ENCODE assay signal across 15 cellular contexts in the genomic region with DNA sequence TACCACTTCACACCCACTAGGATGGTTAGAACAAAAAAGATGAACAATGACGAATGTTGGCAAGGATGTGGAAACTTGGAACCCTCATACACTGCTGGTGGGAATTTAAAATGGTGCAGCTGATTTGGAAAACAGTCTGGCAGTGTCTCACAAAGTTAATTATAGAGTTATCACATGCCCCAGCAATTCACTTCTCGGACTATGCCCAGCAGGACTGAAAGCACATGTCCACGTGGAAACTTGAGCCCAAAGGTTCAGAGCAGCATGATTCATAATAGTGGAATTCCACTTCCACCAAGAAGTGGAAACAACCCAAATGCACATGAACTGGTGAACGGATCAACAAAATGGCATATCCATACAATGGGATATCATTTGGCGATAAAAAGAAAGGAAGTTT.
DNase-seq lines count a peak whose midpoint lies in the region; ATAC-seq, FAIRE-seq and TF ChIP-seq lines count a peak whose summit lies in the region.
"Had no signal": no experiment of that assay in that cellular context is flagged by ENCODE, and none has a peak within 500 bp of the region (broad histone marks: within the 10 kb centered on the region; RNA-seq: fewer than 3 reads in every experiment).

No MANE protein-coding gene starts in this region.

- H2AFZ ChIP-seq in hepatocyte, result no peak overlapping the region

- TF ChIP-seq CTCF in A549 (IDR thresholded peaks at IDR 0.05) (no peak), bronchial epithelial cell (IDR thresholded peaks at IDR 0.05; ENCODE audit: insufficient read depth, low read length, severe bottlenecking) (no peak), hepatocyte (IDR thresholded peaks at IDR 0.05; ENCODE audit: poor library complexity) (no peak)

- no peak for TF ChIP-seq POLR2A in A549 (IDR thresholded peaks at IDR 0.05; ENCODE audit: low read length)

- DNase-seq in A549 (ENCODE audit: low read depth in 1 of 2, low spot score in 1 of 2), result peak in 1 of 2 experiments; percentile 7
- peak; percentile 3 for DNase-seq in HK-2 (ENCODE audit: unreplicated experiment)
- DNase-seq in bronchial epithelial cell (ENCODE audit: low read depth), result peak; percentile 8
- peak; percentile 64 for DNase-seq in hepatocyte (ENCODE audit: low spot score)
- no peak for DNase-seq in HAP-1 (ENCODE audit: low spot score in 2 of 2)
- no peak for DNase-seq in NCI-H2107 treated with DMSO at 0.1 percent for 48 hours (lab: John Stamatoyannopoulos, UW; ENCODE audit: unreplicated experiment)
- DNase-seq in T-helper 17 cell, result no peak
- DNase-seq: activated CD4-positive, alpha-beta T cell treated with anti-CD3 and anti-CD28 coated beads, Interleukin-2, amount 50 U/mL, for 48 hours; NCI-H2107; OCI-M1 had no signal

- ATAC-seq in A549 (no peak), T-helper 17 cell (no peak), GM18907 (IDR thresholded peaks at IDR 0.05; ENCODE audit: unreplicated experiment) (no peak)
- ATAC-seq: foreskin keratinocyte; stimulated activated effector memory CD8-positive, alpha-beta T cell treated with anti-CD3 and anti-CD28 coated beads, Interleukin-12 subunit alpha, Interleukin-12 subunit beta, amount 100 ng/mL, for 72 hours had no signal

- peaks cover 2% of the 10 kb centered on the region for H3K36me3 Mint-ChIP-seq in T-helper 17 cell (ENCODE audit: low read depth)
- H3K36me3 Mint-ChIP-seq: stimulated activated effector memory CD8-positive, alpha-beta T cell treated with anti-CD3 and anti-CD28 coated beads, Interleukin-12 subunit alpha, Interleukin-12 subunit beta, amount 100 ng/mL, for 72 hours had no signal

- H3K4me3 Mint-ChIP-seq in T-helper 17 cell, result no peak overlapping the region
- H3K4me3 Mint-ChIP-seq: stimulated activated effector memory CD8-positive, alpha-beta T cell treated with anti-CD3 and anti-CD28 coated beads, Interleukin-12 subunit alpha, Interleukin-12 subunit beta, amount 100 ng/mL, for 72 hours; T-helper 1 cell treated with Interleukin-12 subunit alpha and Interleukin-12 subunit beta and Interleukin-4 antibody, amounts not matched to agents 30 μg/mL and 1 μg/mL, for 36 hours had no signal

- no peaks in the 10 kb centered on the region for H3K36me3 ChIP-seq in bronchial epithelial cell (ENCODE audit: control insufficient read depth, insufficient read depth, low read length)
- H3K36me3 ChIP-seq in hepatocyte (replicated peaks; ENCODE audit: insufficient read depth, low read depth), result no peaks in the 10 kb centered on the region
- H3K36me3 ChIP-seq in HAP-1 (replicated peaks), result no peaks in the 10 kb centered on the region

- H3K9me3 ChIP-seq in A549, result peaks cover 10% of the 10 kb centered on the region; the same call in 2 of the 3 replicates
- H3K9me3 ChIP-seq in hepatocyte (ENCODE audit: low read depth), result no peaks in the 10 kb centered on the region
- no peaks in the 10 kb centered on the region for H3K9me3 ChIP-seq in HAP-1
- H3K9me3 ChIP-seq in T-helper 17 cell (ENCODE audit: control insufficient read depth, low read length, poor library complexity, severe bottlenecking), result no peaks in the 10 kb centered on the region

- H3K79me2 ChIP-seq in hepatocyte, result no peaks in the 10 kb centered on the region

- peak; percentile 67 for FAIRE-seq in A549 (lab: Jason Lieb, UNC)
- FAIRE-seq in bronchial epithelial cell (lab: Jason Lieb, UNC), result no peak

- peaks cover 5% of the 10 kb centered on the region for H3K4me1 Mint-ChIP-seq in T-helper 17 cell
- H3K4me1 Mint-ChIP-seq: stimulated activated effector memory CD8-positive, alpha-beta T cell treated with anti-CD3 and anti-CD28 coated beads, Interleukin-12 subunit alpha, Interleukin-12 subunit beta, amount 100 ng/mL, for 72 hours had no signal

- no peaks in the 10 kb centered on the region for H3K9me2 ChIP-seq in hepatocyte (replicated peaks; ENCODE audit: insufficient read depth)

- no peak overlapping the region for H3K27ac Mint-ChIP-seq in T-helper 17 cell
- H3K27ac Mint-ChIP-seq: stimulated activated effector memory CD8-positive, alpha-beta T cell treated with anti-CD3 and anti-CD28 coated beads, Interleukin-12 subunit alpha, Interleukin-12 subunit beta, amount 100 ng/mL, for 72 hours; T-helper 1 cell treated with Interleukin-12 subunit alpha and Interleukin-12 subunit beta and Interleukin-4 antibody, amounts not matched to agents 30 μg/mL and 1 μg/mL, for 36 hours had no signal

- H3K4me3 ChIP-seq in A549 (no peak overlapping the region), bronchial epithelial cell (ENCODE audit: low read depth, low read length) (no peak overlapping the region), hepatocyte (no peak overlapping the region), HAP-1 (no peak overlapping the region)

- TF ChIP-seq EP300 in A549 (IDR thresholded peaks at IDR 0.05), result no peak

- peaks cover 48% of the 10 kb centered on the region for H3K27me3 Mint-ChIP-seq in T-helper 17 cell

- H3K4me1 ChIP-seq in A549 (no peaks in the 10 kb centered on the region), hepatocyte (ENCODE audit: insufficient read depth) (peaks cover 8% of the 10 kb centered on the region), HAP-1 (no peaks in the 10 kb centered on the region)
- H3K4me1 ChIP-seq: foreskin keratinocyte had no signal

- H3K27me3 ChIP-seq in bronchial epithelial cell (ENCODE audit: control insufficient read depth, insufficient read depth, low read length) (no peaks in the 10 kb centered on the region), hepatocyte (no peaks in the 10 kb centered on the region), HAP-1 (ENCODE audit: low read depth) (peaks cover 39% of the 10 kb centered on the region)

- H4K20me1 ChIP-seq in hepatocyte (ENCODE audit: insufficient read depth, poor library complexity, severe bottlenecking), result no peaks in the 10 kb centered on the region

- 21% methylated on average over 5 of the region's 5 CpGs for WGBS in A549 (ENCODE audit: missing lambda C conversion rate)
- WGBS in hepatocyte (ENCODE audit: low lambda C conversion rate, missing lambda C conversion rate), result 62% methylated on average over 5 of the region's 5 CpGs

- CTCF ChIA-PET in A549 (lab: Yijun Ruan, JAX), result no interaction called here

- no peak overlapping the region for H3K4me2 ChIP-seq in A549
- no peak overlapping the region for H3K4me2 ChIP-seq in hepatocyte
- H3K4me2 ChIP-seq: KMS-11 had no signal

- H3K27ac ChIP-seq in A549 (no peak overlapping the region), hepatocyte (peak overlapping the region; percentile 67)
- H3K27ac ChIP-seq: foreskin keratinocyte, KMS-11 had no signal

- POLR2A ChIA-PET in A549 (lab: Yijun Ruan, JAX), result no interaction called here

- TF ChIP-seq RAD21 in A549 (conservative IDR thresholded peaks at IDR 0.05 in 1 of 2, IDR thresholded peaks at IDR 0.05 in 1 of 2), result no peak

- in situ Hi-C loops in HAP-1 (cut with MboI; ENCODE audit: low sequenced_read_pairs), result no loop called here

TF ChIP-seq in A549, 52 proteins besides CTCF, POLR2A, EP300 and RAD21 (continues in another document):
- TF ChIP-seq E2F6 (IDR thresholded peaks at IDR 0.05; ENCODE audit: borderline replicate concordance, low read depth) (no peak), PBX3 (IDR thresholded peaks at IDR 0.05) (no peak), MAZ (IDR thresholded peaks at IDR 0.05; ENCODE audit: borderline replicate concordance, low read depth, low read length) (no peak), SREBF2 (IDR thresholded peaks at IDR 0.05) (no peak), CHD2 (IDR thresholded peaks at IDR 0.05; ENCODE audit: low read length, partially characterized antibody) (no peak), NPAS2 (CRISPR knock-in tag; IDR thresholded peaks at IDR 0.05; ENCODE audit: borderline replicate concordance) (no peak), HOXB13 (CRISPR knock-in tag; IDR thresholded peaks at IDR 0.05; ENCODE audit: low read depth) (no peak), HES2 (IDR thresholded peaks at IDR 0.05) (no peak), RARB (CRISPR knock-in tag; IDR thresholded peaks at IDR 0.05) (no peak), HOXA7 (CRISPR knock-in tag; IDR thresholded peaks at IDR 0.05) (no peak), HMGXB4 (CRISPR knock-in tag; IDR thresholded peaks at IDR 0.05; ENCODE audit: borderline replicate concordance) (no peak), MYC (IDR thresholded peaks at IDR 0.05; ENCODE audit: borderline replicate concordance, low read length) (no peak)

Comparison
In these comparisons a context has a peak if more than half of its experiments do, and no peak if none do; other contexts are left out.
1. DNase-seq: peak in HK-2 (single experiment), bronchial epithelial cell (single experiment) and hepatocyte (single experiment); none in HAP-1 (0 of 2), NCI-H2107 treated with DMSO at 0.1 percent for 48 hours (single experiment) and T-helper 17 cell (0 of 3).